10 cellular contexts compared by ENCODE assay signal in genomic region chr6:144066745-144067484, GRCh38. TPM values are rescaled to one million over a fixed set of nuclear protein-coding genes. Genes with fewer than 3 reads are reported as not detected.
A peak's percentile ranks its signal among the peaks of the same experiment; 100 is the strongest.
DNase-seq lines count a peak whose midpoint lies in the region; ATAC-seq, FAIRE-seq and TF ChIP-seq lines count a peak whose summit lies in the region.
"Had no signal": no experiment of that assay in that cellular context is flagged by ENCODE, and none has a peak within 500 bp of the region (broad histone marks: within the 10 kb centered on the region; RNA-seq: fewer than 3 reads in every experiment).

No MANE protein-coding gene starts in this region.

- H3K4me3 ChIP-seq in breast epithelium = no peak overlapping the region

- no peaks in the 10 kb centered on the region for H3K27me3 ChIP-seq in breast epithelium

- no peaks in the 10 kb centered on the region for H3K9me3 Mint-ChIP-seq in type B pancreatic cell

- no peaks in the 10 kb centered on the region for H3K9me3 ChIP-seq in breast epithelium

- no peaks in the 10 kb centered on the region for H3K36me3 Mint-ChIP-seq in type B pancreatic cell

- no peaks in the 10 kb centered on the region for H3K36me3 ChIP-seq in breast epithelium

- DNase-seq in GM12892 (ENCODE audit: insufficient read length) (peak; percentile 36), GM19240 (ENCODE audit: insufficient read length, low spot score) (peak; percentile 38), OCI-M1 (lab: John Stamatoyannopoulos, UW) (peak; percentile 42), cerebellum (ENCODE audit: low spot score) (no peak), type B pancreatic cell (ENCODE audit: extremely low spot score, unreplicated experiment) (no peak), NCI-H2196 treated with DMSO at 0.1 percent for 48 hours (lab: John Stamatoyannopoulos, UW; ENCODE audit: unreplicated experiment) (no peak), breast epithelium (ENCODE audit: low spot score in 2 of 2) (no peak)
- DNase-seq: EL had no signal

- peak; percentile 24 for FAIRE-seq in GM12892 (lab: Jason Lieb, UNC)
- FAIRE-seq: keratinocyte had no signal

- no peaks in the 10 kb centered on the region for H3K4me1 ChIP-seq in breast epithelium

- TF ChIP-seq CTCF in type B pancreatic cell (conservative IDR thresholded peaks at IDR 0.05) (no peak), breast epithelium (IDR thresholded peaks at IDR 0.05) (no peak)

- peaks cover 13% of the 10 kb centered on the region for H3K4me1 Mint-ChIP-seq in type B pancreatic cell (ENCODE audit: unreplicated experiment)

- TF ChIP-seq POLR2A in GM12892 (IDR thresholded peaks at IDR 0.05; ENCODE audit: low read depth, low read length) (peak; percentile 53; the same call in 1 of the 2 replicates), breast epithelium (IDR thresholded peaks at IDR 0.05) (no peak)

- no peak overlapping the region for H3K27ac ChIP-seq in breast epithelium

- intact Hi-C loops in breast epithelium (cut with DNase I; ENCODE audit: low total_unique reads) = no loop called here

- ATAC-seq in HG03025 (IDR thresholded peaks at IDR 0.05; ENCODE audit: low FRiP score, unreplicated experiment) = peak; percentile 36

- no peak overlapping the region for H3K4me3 Mint-ChIP-seq in type B pancreatic cell

- no peak overlapping the region for H3K27ac Mint-ChIP-seq in type B pancreatic cell

- peaks cover 78% of the 10 kb centered on the region for H3K27me3 Mint-ChIP-seq in type B pancreatic cell

RNA-seq across cellular contexts. Expression of gene SF3B5, which starts 28.5 kb away (rescaled TPM):
- polyA plus RNA-seq in GM12892 (2012; ENCODE audit: missing spikeins) = 161 TPM
- total RNA-seq in cerebellum (46.2 TPM), type B pancreatic cell (ENCODE audit: low replicate concordance) (138 and 148 TPM in 2 replicates), breast epithelium (100 to 1,000 TPM; 122 to 176 (median 155) TPM)

RNA-seq across cellular contexts. Expression of gene PLAGL1, which starts 58.9 kb away (rescaled TPM):
- polyA plus RNA-seq in GM12892 (2012; ENCODE audit: missing spikeins) = 17.4 TPM
- total RNA-seq in cerebellum (20.1 TPM), type B pancreatic cell (ENCODE audit: low replicate concordance) (42.7 and 95.2 TPM in 2 replicates), breast epithelium (10 to 100 TPM; 17.8 to 22.9 (median 21.4) TPM)

Comparison
In these comparisons a context has a peak if more than half of its experiments do, and no peak if none do; other contexts are left out.
1. DNase-seq: peak in GM12892 (single experiment), GM19240 (single experiment) and OCI-M1 (single experiment); none in cerebellum (single experiment), type B pancreatic cell (single experiment), NCI-H2196 treated with DMSO at 0.1 percent for 48 hours (single experiment) and breast epithelium (0 of 2).